In the genomic region with DNA sequence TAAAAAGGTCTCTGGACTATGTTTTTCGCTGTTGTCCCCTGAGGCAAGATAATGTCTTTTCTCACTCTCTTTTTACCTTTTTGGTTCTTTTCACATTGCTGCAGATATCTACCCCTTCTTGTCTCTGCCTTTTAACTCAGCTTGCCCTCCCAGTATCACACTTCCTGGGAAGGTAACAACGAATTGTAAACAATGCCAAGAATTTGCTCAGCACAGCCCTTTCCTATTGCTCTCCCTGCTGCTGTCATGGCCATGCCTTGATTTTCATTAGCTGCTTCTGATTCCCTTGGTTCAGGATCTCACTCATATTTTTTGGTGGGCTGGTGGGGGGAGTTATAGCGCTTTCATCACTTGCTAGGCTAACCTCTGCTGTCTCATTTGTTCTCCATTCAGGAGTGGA, we compare ENCODE assay signal across 2 cellular contexts.
TF ChIP-seq lines count a peak whose summit lies in the region.

No MANE protein-coding gene starts in this region.

TF ChIP-seq in GM23338, 12 proteins besides CTCF, POLR2A, EP300 and RAD21 (continued from another document and continues in another):
- TF ChIP-seq, protein P1, sequence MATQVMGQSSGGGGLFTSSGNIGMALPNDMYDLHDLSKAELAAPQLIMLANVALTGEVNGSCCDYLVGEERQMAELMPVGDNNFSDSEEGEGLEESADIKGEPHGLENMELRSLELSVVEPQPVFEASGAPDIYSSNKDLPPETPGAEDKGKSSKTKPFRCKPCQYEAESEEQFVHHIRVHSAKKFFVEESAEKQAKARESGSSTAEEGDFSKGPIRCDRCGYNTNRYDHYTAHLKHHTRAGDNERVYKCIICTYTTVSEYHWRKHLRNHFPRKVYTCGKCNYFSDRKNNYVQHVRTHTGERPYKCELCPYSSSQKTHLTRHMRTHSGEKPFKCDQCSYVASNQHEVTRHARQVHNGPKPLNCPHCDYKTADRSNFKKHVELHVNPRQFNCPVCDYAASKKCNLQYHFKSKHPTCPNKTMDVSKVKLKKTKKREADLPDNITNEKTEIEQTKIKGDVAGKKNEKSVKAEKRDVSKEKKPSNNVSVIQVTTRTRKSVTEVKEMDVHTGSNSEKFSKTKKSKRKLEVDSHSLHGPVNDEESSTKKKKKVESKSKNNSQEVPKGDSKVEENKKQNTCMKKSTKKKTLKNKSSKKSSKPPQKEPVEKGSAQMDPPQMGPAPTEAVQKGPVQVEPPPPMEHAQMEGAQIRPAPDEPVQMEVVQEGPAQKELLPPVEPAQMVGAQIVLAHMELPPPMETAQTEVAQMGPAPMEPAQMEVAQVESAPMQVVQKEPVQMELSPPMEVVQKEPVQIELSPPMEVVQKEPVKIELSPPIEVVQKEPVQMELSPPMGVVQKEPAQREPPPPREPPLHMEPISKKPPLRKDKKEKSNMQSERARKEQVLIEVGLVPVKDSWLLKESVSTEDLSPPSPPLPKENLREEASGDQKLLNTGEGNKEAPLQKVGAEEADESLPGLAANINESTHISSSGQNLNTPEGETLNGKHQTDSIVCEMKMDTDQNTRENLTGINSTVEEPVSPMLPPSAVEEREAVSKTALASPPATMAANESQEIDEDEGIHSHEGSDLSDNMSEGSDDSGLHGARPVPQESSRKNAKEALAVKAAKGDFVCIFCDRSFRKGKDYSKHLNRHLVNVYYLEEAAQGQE (IDR thresholded peaks at IDR 0.05; ENCODE audit: unreplicated experiment): no peak
- no peak for TF ChIP-seq CREB1 (CRISPR knock-in tag; IDR thresholded peaks at IDR 0.05; ENCODE audit: low read depth)
- no peak for TF ChIP-seq STAT1 (IDR thresholded peaks at IDR 0.05; ENCODE audit: unreplicated experiment)
- TF ChIP-seq, protein P2, sequence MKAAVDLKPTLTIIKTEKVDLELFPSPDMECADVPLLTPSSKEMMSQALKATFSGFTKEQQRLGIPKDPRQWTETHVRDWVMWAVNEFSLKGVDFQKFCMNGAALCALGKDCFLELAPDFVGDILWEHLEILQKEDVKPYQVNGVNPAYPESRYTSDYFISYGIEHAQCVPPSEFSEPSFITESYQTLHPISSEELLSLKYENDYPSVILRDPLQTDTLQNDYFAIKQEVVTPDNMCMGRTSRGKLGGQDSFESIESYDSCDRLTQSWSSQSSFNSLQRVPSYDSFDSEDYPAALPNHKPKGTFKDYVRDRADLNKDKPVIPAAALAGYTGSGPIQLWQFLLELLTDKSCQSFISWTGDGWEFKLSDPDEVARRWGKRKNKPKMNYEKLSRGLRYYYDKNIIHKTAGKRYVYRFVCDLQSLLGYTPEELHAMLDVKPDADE (IDR thresholded peaks at IDR 0.05): no peak
- TF ChIP-seq NANOG (IDR thresholded peaks at IDR 0.05; ENCODE audit: borderline replicate concordance): no peak
- TF ChIP-seq ZNF114 (CRISPR knock-in tag; IDR thresholded peaks at IDR 0.05): no peak
- TF ChIP-seq ZNF331 (CRISPR knock-in tag; IDR thresholded peaks at IDR 0.05; ENCODE audit: low read depth): no peak
- no peak for TF ChIP-seq EZH2 (IDR thresholded peaks at IDR 0.05; ENCODE audit: low read depth, unreplicated experiment)
- no peak for TF ChIP-seq JUNB (IDR thresholded peaks at IDR 0.05; ENCODE audit: unreplicated experiment)
- TF ChIP-seq EZH2phosphoT487 (IDR thresholded peaks at IDR 0.05; ENCODE audit: unreplicated experiment): no peak

TF ChIP-seq in endothelial cell of umbilical vein, 7 proteins besides CTCF, POLR2A, EP300 and RAD21 (continued from another document):
- TF ChIP-seq, protein P3, sequence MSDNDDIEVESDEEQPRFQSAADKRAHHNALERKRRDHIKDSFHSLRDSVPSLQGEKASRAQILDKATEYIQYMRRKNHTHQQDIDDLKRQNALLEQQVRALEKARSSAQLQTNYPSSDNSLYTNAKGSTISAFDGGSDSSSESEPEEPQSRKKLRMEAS (IDR thresholded peaks at IDR 0.05; ENCODE audit: insufficient read depth, insufficient read length): no peak
- TF ChIP-seq JUN (IDR thresholded peaks at IDR 0.05; ENCODE audit: borderline replicate concordance, insufficient read depth, insufficient read length, low read depth): no peak
- no peak for TF ChIP-seq POLR2AphosphoS5 (IDR thresholded peaks at IDR 0.05; ENCODE audit: insufficient read depth, low read depth, low read length)
- TF ChIP-seq GATA2 (IDR thresholded peaks at IDR 0.05; ENCODE audit: insufficient read depth, insufficient read length, low read depth, low read length): no peak
- TF ChIP-seq MYC (IDR thresholded peaks at IDR 0.05; ENCODE audit: low read depth, low read length): no peak
